Comparison of ENCODE assay signal across 9 cellular contexts in the genomic region with DNA sequence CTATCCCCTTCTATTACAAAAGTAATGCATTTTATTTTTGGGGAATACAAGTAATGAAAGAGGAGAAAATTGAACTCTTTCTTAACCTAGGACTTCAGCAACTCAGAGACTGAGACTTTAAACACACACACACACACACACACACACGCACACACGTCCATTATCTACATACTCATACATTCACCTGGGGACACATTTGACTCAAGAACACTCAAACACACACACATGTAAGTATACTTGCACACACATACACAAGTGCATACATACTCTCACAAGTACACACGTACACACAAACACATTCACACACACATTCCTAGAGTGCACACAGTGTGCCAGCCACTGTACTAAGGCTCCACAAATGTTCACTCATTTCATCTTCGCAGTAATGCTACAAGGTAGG. TPM values are rescaled to one million over a fixed set of nuclear protein-coding genes. Genes with fewer than 3 reads are reported as not detected.
"Had no signal": no experiment of that assay in that cellular context is flagged by ENCODE, and none has a peak within 500 bp of the region (broad histone marks: within the 10 kb centered on the region; RNA-seq: fewer than 3 reads in every experiment).

No MANE protein-coding gene starts in this region.

- H3K4me3 ChIP-seq: GM23338, HAP-1, K562 had no signal

- H2AFZ ChIP-seq: GM23338 had no signal

- DNase-seq: H7, IMR-90, KG1 had no signal

- H3K9me3 ChIP-seq: HAP-1 had no signal

- FAIRE-seq: K562 had no signal

- H3K36me3 ChIP-seq: HAP-1 had no signal

- H3K9me3 Mint-ChIP-seq: GM23338 had no signal

- ATAC-seq: GM23338, HCT116, K562 had no signal

- H3K27ac Mint-ChIP-seq: GM23338 had no signal

- H3K4me1 ChIP-seq: HAP-1 had no signal

- H3K4me2 ChIP-seq: GM23338 had no signal

- H3K4me3 Mint-ChIP-seq: GM23338 had no signal

RNA-seq across cellular contexts. Expression of a gene that starts 2.1 kb away (rescaled TPM):
- total RNA-seq: GM23338, H4, H7, HT-29, IMR-90, K562 had no signal
- polyA plus RNA-seq: GM23338, IMR-90, K562 had no signal

RNA-seq across cellular contexts. Expression of a gene that starts 20.8 kb away (rescaled TPM):
- total RNA-seq: GM23338, H4, IMR-90 had no signal
- polyA plus RNA-seq: GM23338, IMR-90 had no signal
